Comparison of ENCODE assay signal across 1 cellular context in genomic region chr22:40024201-40025061, GRCh38.
TF ChIP-seq lines count a peak whose summit lies in the region.

No MANE protein-coding gene starts in this region.

TF ChIP-seq in HEK293, 187 proteins besides CTCF, POLR2A, EP300 and RAD21 (continued from another document):
- TF ChIP-seq ZSCAN18 (tag by site-specific recombination; IDR thresholded peaks at IDR 0.05) (no peak), ZBTB48 (tag by site-specific recombination; IDR thresholded peaks at IDR 0.05) (peak; percentile 96), ZNF654 (tag by site-specific recombination; IDR thresholded peaks at IDR 0.05; ENCODE audit: low read depth) (peak; percentile 99), ZSCAN30 (tag by site-specific recombination; IDR thresholded peaks at IDR 0.05) (peak; percentile 39; the same call in 1 of the 2 replicates), PRDM4 (tag by site-specific recombination; IDR thresholded peaks at IDR 0.05) (peak; percentile 96)
TF ChIP-seq in HEK293: peak in this region for 15.
